Comparison of ENCODE assay signal across 14 cellular contexts in the genomic region with DNA sequence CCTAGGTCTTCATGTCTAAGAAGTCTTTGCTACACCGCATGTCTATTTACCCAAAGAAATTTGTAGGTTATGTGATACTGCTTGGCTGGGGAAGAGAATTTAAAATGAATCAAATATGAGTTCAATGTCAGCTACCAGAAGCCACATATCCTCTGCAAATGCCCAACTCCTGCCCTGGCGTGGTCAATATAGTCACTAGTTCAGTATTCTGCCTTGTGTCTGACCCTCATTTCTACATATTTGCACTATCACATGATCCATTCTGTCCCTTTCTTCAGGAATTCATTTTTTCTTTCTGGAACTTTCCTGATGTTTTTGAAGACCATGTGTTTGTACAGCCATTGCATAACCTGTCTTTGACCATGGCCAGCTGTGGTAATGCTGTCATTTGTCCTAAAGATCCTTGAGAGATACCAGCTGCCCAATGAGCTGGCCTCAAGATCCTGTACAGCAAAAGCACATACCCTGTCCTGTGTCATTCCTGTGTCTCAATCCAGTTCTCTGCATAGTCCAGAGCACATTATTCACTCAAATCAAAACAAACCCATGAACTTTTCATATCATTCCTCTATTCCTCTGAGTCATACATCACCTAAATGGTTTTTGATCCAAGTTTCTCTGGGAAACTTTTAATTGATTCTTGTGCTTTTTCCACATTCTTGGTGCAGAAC.
DNase-seq lines count a peak whose midpoint lies in the region; ATAC-seq and TF ChIP-seq lines count a peak whose summit lies in the region.
"Had no signal": no experiment of that assay in that cellular context is flagged by ENCODE, and none has a peak within 500 bp of the region (broad histone marks: within the 10 kb centered on the region; RNA-seq: fewer than 3 reads in every experiment).

No MANE protein-coding gene starts in this region.

- H3K4me3 ChIP-seq in coronary artery, result no peak overlapping the region
- no peak overlapping the region for H3K4me3 ChIP-seq in right lobe of liver
- H3K4me3 ChIP-seq in uterus, result no peak overlapping the region
- H3K4me3 ChIP-seq: esophagus muscularis mucosa, PC-9 had no signal

- H3K27ac ChIP-seq in coronary artery (peak overlapping the region in 1 of 2 donors; percentile 65), right lobe of liver (no peak overlapping the region), uterus (no peak overlapping the region)
- H3K27ac ChIP-seq: 22Rv1, PC-9 had no signal

- TF ChIP-seq POLR2A in right lobe of liver (IDR thresholded peaks at IDR 0.05) (no peak), uterus (IDR thresholded peaks at IDR 0.05) (no peak)

- H3K27ac Mint-ChIP-seq in stimulated activated memory B cell treated with anti-CD40 and anti-IgM and Interleukin-4, amounts not matched to agents 10 μg/mL and 1 μg/mL and 100 μg/mL, for 72 hours, result no peak overlapping the region

- H3K4me1 Mint-ChIP-seq in stimulated activated memory B cell treated with anti-CD40 and anti-IgM and Interleukin-4, amounts not matched to agents 10 μg/mL and 1 μg/mL and 100 μg/mL, for 72 hours, result no peaks in the 10 kb centered on the region

- TF ChIP-seq CTCF in coronary artery (IDR thresholded peaks at IDR 0.05), result no peak
- no peak for TF ChIP-seq CTCF in right lobe of liver (IDR thresholded peaks at IDR 0.05)
- no peak for TF ChIP-seq CTCF in uterus (IDR thresholded peaks at IDR 0.05)

- no peaks in the 10 kb centered on the region for H3K9me3 ChIP-seq in right lobe of liver
- H3K9me3 ChIP-seq in uterus, result no peaks in the 10 kb centered on the region
- H3K9me3 ChIP-seq: esophagus muscularis mucosa had no signal

- no peaks in the 10 kb centered on the region for H3K27me3 Mint-ChIP-seq in stimulated activated memory B cell treated with anti-CD40 and anti-IgM and Interleukin-4, amounts not matched to agents 10 μg/mL and 1 μg/mL and 100 μg/mL, for 72 hours

- H3K27me3 ChIP-seq in right lobe of liver, result no peaks in the 10 kb centered on the region
- no peaks in the 10 kb centered on the region for H3K27me3 ChIP-seq in uterus
- H3K27me3 ChIP-seq: esophagus muscularis mucosa had no signal

- 89% methylated on average over 2 of the region's 2 CpGs for WGBS in right lobe of liver (ENCODE audit: insufficient coverage, low coverage, low lambda C conversion rate, missing lambda C conversion rate)

- H3K4me3 Mint-ChIP-seq in stimulated activated memory B cell treated with anti-CD40 and anti-IgM and Interleukin-4, amounts not matched to agents 10 μg/mL and 1 μg/mL and 100 μg/mL, for 72 hours, result no peak overlapping the region

- intact Hi-C loops in right lobe of liver (cut with DNase I), result no loop called here
- intact Hi-C loops in uterus (cut with DNase I; ENCODE audit: low total_unique reads), result no loop called here

- DNase-seq in NCI-H82 (lab: John Stamatoyannopoulos, UW) (peak; percentile 22), NCI-H82 treated with DMSO at 0.1 percent for 48 hours (lab: John Stamatoyannopoulos, UW; ENCODE audit: unreplicated experiment) (no peak), coronary artery (ENCODE audit: low spot score) (peak; percentile 77), right lobe of liver (no peak), uterus (peak; percentile 23 to 57), UCSD-AML1 (lab: John Stamatoyannopoulos, UW; ENCODE audit: unreplicated experiment) (no peak)
- no peak for DNase-seq in activated CD4-positive, alpha-beta T cell treated with anti-CD3 and anti-CD28 coated beads for 4 hours
- DNase-seq: amniotic stem cell, left colon, NCI-H2029, PC-9 had no signal

- peak in 3 of 4 donors; percentile 13 to 65 (median 46) for ATAC-seq in right lobe of liver
- ATAC-seq in stimulated activated memory B cell treated with anti-CD40 and anti-IgM and Interleukin-4, amounts not matched to agents 10 μg/mL and 1 μg/mL and 100 μg/mL, for 72 hours, result no peak
- ATAC-seq: left colon had no signal

- H3K4me1 ChIP-seq in right lobe of liver, result peaks cover 0 to 14% (median 0%) of the 10 kb centered on the region in 4 donors
- H3K4me1 ChIP-seq in uterus, result no peaks in the 10 kb centered on the region

- no peaks in the 10 kb centered on the region for H3K36me3 Mint-ChIP-seq in stimulated activated memory B cell treated with anti-CD40 and anti-IgM and Interleukin-4, amounts not matched to agents 10 μg/mL and 1 μg/mL and 100 μg/mL, for 72 hours

- no peaks in the 10 kb centered on the region for H3K36me3 ChIP-seq in right lobe of liver
- H3K36me3 ChIP-seq in uterus, result no peaks in the 10 kb centered on the region
- H3K36me3 ChIP-seq: esophagus muscularis mucosa had no signal

- H3K9me3 Mint-ChIP-seq in stimulated activated memory B cell treated with anti-CD40 and anti-IgM and Interleukin-4, amounts not matched to agents 10 μg/mL and 1 μg/mL and 100 μg/mL, for 72 hours, result peaks cover 6% of the 10 kb centered on the region

Comparison
In these comparisons a context has a peak if more than half of its experiments do, and no peak if none do; other contexts are left out.
1. DNase-seq: peak in NCI-H82 (single experiment), coronary artery (single experiment) and uterus (2 of 2); none in NCI-H82 treated with DMSO at 0.1 percent for 48 hours (single experiment), right lobe of liver (0 of 3), UCSD-AML1 (single experiment) and activated CD4-positive, alpha-beta T cell treated with anti-CD3 and anti-CD28 coated beads for 4 hours (0 of 2).